ENCODE assay signal across 2 cellular contexts in the genomic region with DNA sequence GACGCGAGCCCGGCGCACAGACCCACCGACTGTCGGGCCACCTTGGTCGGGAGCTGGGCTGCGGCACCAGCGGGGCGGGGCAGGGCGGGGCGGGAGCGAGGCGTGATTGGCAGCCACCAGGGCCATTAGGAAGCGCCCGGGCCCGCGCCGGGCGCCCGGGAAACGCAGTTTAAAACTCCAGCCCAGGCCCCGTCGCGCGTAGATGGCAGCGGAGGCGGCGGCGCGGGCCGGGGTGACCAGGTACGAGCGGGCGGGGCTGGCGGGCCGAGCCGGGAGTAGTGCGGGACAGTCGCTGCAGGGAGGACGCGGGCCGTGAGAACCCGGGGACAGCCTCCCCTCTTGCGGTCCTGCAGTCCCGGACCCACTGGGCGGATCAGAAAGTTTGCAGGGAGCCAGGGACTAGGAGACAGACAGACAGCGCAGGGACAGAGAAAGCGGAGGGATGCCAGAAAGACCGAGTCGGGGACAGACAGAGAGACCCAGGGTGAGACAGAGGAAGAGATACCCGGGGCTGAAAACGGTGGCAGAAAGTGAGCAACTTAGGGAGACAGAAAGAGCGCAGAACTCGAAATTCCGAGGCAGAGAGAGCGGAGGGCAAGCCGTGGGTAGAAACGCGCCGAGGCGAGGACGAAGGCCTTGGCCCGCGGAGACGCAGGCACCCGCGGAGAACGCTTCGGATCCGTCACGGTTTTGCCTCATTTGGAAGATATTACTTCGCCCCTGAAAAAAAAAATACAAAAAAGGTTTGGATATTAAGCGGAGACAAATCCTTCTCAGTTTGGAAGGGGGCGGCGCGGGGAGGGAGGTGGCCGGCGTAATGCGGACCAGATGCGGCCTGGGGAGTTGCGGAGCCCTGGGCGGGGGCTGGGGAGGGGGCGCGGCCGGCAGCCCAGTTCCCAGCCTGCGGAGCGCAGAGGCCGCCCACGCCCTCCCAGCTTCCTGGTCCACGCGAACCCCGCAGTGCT.
TF ChIP-seq lines count a peak whose summit lies in the region.

A gene (plus strand): TSS at position 199 of the 965 bp plus-strand sequence. CDS start 17,175 bp downstream, outside the sequence.

TF ChIP-seq in HEK293, 187 proteins besides CTCF, POLR2A, EP300 and RAD21 (continued from another document and continues in another):
- TF ChIP-seq, protein P1, sequence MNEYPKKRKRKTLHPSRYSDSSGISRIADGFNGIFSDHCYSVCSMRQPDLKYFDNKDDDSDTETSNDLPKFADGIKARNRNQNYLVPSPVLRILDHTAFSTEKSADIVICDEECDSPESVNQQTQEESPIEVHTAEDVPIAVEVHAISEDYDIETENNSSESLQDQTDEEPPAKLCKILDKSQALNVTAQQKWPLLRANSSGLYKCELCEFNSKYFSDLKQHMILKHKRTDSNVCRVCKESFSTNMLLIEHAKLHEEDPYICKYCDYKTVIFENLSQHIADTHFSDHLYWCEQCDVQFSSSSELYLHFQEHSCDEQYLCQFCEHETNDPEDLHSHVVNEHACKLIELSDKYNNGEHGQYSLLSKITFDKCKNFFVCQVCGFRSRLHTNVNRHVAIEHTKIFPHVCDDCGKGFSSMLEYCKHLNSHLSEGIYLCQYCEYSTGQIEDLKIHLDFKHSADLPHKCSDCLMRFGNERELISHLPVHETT (tag by site-specific recombination; IDR thresholded peaks at IDR 0.05) = no peak
- TF ChIP-seq ZNF76 (tag by site-specific recombination; IDR thresholded peaks at IDR 0.05; ENCODE audit: borderline replicate concordance, low read depth) (no peak; the same call in 1 of the 2 replicates), ZNF654 (tag by site-specific recombination; IDR thresholded peaks at IDR 0.05; ENCODE audit: low read depth) (no peak), SP2 (tag by site-specific recombination; IDR thresholded peaks at IDR 0.05) (peak; percentile 73), ZNF341 (tag by site-specific recombination; IDR thresholded peaks at IDR 0.05; ENCODE audit: low read depth) (peak; percentile 10; the same call in 1 of the 2 replicates), ZBTB48 (tag by site-specific recombination; IDR thresholded peaks at IDR 0.05) (peak; percentile 62; the same call in 1 of the 2 replicates), ZNF561 (tag by site-specific recombination; IDR thresholded peaks at IDR 0.05; ENCODE audit: borderline replicate concordance) (peak; percentile 62; the same call in 1 of the 2 replicates), ZNF48 (tag by site-specific recombination; IDR thresholded peaks at IDR 0.05) (no peak), ZNF366 (tag by site-specific recombination; conservative IDR thresholded peaks at IDR 0.05) (no peak), ZNF311 (tag by site-specific recombination; IDR thresholded peaks at IDR 0.05; ENCODE audit: borderline replicate concordance) (no peak), WT1 (tag by site-specific recombination; IDR thresholded peaks at IDR 0.05) (no peak), GLIS1 (tag by site-specific recombination; IDR thresholded peaks at IDR 0.05) (peak; percentile 10; the same call in 1 of the 2 replicates), ZBTB20 (tag by site-specific recombination; IDR thresholded peaks at IDR 0.05) (peak; percentile 99)
- TF ChIP-seq, protein P2, sequence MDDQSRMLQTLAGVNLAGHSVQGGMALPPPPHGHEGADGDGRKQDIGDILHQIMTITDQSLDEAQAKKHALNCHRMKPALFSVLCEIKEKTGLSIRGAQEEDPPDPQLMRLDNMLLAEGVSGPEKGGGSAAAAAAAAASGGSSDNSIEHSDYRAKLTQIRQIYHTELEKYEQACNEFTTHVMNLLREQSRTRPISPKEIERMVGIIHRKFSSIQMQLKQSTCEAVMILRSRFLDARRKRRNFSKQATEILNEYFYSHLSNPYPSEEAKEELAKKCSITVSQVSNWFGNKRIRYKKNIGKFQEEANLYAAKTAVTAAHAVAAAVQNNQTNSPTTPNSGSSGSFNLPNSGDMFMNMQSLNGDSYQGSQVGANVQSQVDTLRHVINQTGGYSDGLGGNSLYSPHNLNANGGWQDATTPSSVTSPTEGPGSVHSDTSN (CRISPR knock-in tag; IDR thresholded peaks at IDR 0.05) = 0 out of 2 replicates have a peak, but pooled peaks have one; percentile 61
- TF ChIP-seq, protein P3, sequence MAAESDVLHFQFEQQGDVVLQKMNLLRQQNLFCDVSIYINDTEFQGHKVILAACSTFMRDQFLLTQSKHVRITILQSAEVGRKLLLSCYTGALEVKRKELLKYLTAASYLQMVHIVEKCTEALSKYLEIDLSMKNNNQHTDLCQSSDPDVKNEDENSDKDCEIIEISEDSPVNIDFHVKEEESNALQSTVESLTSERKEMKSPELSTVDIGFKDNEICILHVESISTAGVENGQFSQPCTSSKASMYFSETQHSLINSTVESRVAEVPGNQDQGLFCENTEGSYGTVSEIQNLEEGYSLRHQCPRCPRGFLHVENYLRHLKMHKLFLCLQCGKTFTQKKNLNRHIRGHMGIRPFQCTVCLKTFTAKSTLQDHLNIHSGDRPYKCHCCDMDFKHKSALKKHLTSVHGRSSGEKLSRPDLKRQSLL (tag by site-specific recombination; IDR thresholded peaks at IDR 0.05) = no peak
- TF ChIP-seq, protein P4, sequence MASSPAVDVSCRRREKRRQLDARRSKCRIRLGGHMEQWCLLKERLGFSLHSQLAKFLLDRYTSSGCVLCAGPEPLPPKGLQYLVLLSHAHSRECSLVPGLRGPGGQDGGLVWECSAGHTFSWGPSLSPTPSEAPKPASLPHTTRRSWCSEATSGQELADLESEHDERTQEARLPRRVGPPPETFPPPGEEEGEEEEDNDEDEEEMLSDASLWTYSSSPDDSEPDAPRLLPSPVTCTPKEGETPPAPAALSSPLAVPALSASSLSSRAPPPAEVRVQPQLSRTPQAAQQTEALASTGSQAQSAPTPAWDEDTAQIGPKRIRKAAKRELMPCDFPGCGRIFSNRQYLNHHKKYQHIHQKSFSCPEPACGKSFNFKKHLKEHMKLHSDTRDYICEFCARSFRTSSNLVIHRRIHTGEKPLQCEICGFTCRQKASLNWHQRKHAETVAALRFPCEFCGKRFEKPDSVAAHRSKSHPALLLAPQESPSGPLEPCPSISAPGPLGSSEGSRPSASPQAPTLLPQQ (tag by site-specific recombination; IDR thresholded peaks at IDR 0.05) = no peak
- TF ChIP-seq, protein P5, sequence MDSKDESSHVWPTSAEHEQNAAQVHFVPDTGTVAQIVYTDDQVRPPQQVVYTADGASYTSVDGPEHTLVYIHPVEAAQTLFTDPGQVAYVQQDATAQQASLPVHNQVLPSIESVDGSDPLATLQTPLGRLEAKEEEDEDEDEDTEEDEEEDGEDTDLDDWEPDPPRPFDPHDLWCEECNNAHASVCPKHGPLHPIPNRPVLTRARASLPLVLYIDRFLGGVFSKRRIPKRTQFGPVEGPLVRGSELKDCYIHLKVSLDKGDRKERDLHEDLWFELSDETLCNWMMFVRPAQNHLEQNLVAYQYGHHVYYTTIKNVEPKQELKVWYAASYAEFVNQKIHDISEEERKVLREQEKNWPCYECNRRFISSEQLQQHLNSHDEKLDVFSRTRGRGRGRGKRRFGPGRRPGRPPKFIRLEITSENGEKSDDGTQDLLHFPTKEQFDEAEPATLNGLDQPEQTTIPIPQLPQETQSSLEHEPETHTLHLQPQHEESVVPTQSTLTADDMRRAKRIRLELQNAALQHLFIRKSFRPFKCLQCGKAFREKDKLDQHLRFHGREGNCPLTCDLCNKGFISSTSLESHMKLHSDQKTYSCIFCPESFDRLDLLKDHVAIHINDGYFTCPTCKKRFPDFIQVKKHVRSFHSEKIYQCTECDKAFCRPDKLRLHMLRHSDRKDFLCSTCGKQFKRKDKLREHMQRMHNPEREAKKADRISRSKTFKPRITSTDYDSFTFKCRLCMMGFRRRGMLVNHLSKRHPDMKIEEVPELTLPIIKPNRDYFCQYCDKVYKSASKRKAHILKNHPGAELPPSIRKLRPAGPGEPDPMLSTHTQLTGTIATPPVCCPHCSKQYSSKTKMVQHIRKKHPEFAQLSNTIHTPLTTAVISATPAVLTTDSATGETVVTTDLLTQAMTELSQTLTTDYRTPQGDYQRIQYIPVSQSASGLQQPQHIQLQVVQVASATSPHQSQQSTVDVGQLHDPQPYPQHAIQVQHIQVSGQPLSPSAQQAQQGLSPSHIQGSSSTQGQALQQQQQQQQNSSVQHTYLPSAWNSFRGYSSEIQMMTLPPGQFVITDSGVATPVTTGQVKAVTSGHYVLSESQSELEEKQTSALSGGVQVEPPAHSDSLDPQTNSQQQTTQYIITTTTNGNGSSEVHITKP (tag by site-specific recombination; IDR thresholded peaks at IDR 0.05) = peak; percentile 38; the same call in 1 of the 2 replicates

TF ChIP-seq in SK-N-SH treated with all-trans-retinoic acid at 6 μM for 48 hours, 23 proteins besides CTCF, POLR2A, EP300 and RAD21 (continued from another document):
- TF ChIP-seq CSDC2 (CRISPR knock-in tag; IDR thresholded peaks at IDR 0.05) (no peak), OSR1 (CRISPR knock-in tag; IDR thresholded peaks at IDR 0.05) (no peak), ISL1 (CRISPR knock-in tag; IDR thresholded peaks at IDR 0.05) (no peak), ARNTL (CRISPR knock-in tag; IDR thresholded peaks at IDR 0.05; ENCODE audit: borderline replicate concordance, low read depth) (no peak), TCF4 (CRISPR knock-in tag; IDR thresholded peaks at IDR 0.05; ENCODE audit: borderline replicate concordance) (no peak), GLIS3 (CRISPR knock-in tag; IDR thresholded peaks at IDR 0.05) (no peak), ESRRG (CRISPR knock-in tag; IDR thresholded peaks at IDR 0.05) (no peak)
- TF ChIP-seq, protein P6, sequence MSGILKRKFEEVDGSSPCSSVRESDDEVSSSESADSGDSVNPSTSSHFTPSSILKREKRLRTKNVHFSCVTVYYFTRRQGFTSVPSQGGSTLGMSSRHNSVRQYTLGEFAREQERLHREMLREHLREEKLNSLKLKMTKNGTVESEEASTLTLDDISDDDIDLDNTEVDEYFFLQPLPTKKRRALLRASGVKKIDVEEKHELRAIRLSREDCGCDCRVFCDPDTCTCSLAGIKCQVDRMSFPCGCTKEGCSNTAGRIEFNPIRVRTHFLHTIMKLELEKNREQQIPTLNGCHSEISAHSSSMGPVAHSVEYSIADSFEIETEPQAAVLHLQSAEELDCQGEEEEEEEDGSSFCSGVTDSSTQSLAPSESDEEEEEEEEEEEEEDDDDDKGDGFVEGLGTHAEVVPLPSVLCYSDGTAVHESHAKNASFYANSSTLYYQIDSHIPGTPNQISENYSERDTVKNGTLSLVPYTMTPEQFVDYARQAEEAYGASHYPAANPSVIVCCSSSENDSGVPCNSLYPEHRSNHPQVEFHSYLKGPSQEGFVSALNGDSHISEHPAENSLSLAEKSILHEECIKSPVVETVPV (CRISPR knock-in tag; IDR thresholded peaks at IDR 0.05) = no peak
- TF ChIP-seq, protein P7, sequence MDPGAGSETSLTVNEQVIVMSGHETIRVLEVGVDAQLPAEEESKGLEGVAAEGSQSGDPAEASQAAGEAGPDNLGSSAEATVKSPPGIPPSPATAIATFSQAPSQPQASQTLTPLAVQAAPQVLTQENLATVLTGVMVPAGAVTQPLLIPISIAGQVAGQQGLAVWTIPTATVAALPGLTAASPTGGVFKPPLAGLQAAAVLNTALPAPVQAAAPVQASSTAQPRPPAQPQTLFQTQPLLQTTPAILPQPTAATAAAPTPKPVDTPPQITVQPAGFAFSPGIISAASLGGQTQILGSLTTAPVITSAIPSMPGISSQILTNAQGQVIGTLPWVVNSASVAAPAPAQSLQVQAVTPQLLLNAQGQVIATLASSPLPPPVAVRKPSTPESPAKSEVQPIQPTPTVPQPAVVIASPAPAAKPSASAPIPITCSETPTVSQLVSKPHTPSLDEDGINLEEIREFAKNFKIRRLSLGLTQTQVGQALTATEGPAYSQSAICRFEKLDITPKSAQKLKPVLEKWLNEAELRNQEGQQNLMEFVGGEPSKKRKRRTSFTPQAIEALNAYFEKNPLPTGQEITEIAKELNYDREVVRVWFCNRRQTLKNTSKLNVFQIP (CRISPR knock-in tag; IDR thresholded peaks at IDR 0.05; ENCODE audit: borderline replicate concordance, low read depth) = no peak
